9 cellular contexts compared by ENCODE assay signal in the genomic region with DNA sequence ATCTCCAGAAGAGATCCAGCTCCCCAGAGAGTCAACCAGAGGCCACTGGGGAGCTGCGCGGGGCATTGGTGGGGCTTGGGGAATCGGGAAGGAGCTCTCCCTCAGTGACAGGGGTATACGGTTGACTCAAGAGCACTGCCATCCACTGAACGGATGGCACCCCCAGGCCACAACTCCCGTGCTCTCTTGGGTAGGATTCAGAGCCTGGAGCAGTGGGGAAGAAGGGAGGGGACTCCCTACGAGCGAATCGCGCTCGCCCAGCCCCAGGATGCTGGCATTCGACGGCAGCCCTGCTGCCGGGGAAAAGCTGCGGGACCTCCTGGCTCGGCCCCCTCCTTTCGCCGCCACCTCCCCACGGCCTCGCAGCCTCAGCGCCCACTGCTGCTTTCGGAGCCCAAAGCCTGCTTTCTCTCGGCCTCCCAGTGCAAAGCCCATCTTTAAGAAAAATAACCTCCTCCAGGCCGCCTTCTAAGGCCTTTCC. TPM values are rescaled to one million over a fixed set of nuclear protein-coding genes. Genes with fewer than 3 reads are reported as not detected.
DNase-seq lines count a peak whose midpoint lies in the region; TF ChIP-seq lines count a peak whose summit lies in the region.
"Had no signal": no experiment of that assay in that cellular context is flagged by ENCODE, and none has a peak within 500 bp of the region (broad histone marks: within the 10 kb centered on the region; RNA-seq: fewer than 3 reads in every experiment).

No MANE protein-coding gene starts in this region.

- in situ Hi-C loops in GM13976 (cut with MboI; ENCODE audit: low sequenced_read_pairs, unreplicated experiment), result no loop called here

- H3K4me1 ChIP-seq in iPS-18a (ENCODE audit: control insufficient read depth, low read depth, low read length), result peaks cover 21% of the 10 kb centered on the region
- peaks cover 37% of the 10 kb centered on the region for H3K4me1 ChIP-seq in skeletal muscle satellite cell (ENCODE audit: control insufficient read depth, insufficient read depth, low read length)

- DNase-seq in GM13976 (ENCODE audit: low spot score) (peak; percentile 34), T-helper 1 cell (no peak), RKO (ENCODE audit: low spot score) (no peak)
- no peak for DNase-seq in activated T-helper 2 cell treated with anti-CD3 and anti-CD28 coated beads, Interferon-gamma antibody, Interleukin-2, Interleukin-4, amounts not matched to agents 10 μg/mL and 5 μg/mL and 100 μg/mL, durations not matched to agents 14 hours and 24 hours and 36 hours (ENCODE audit: low spot score)
- no peak for DNase-seq in effector CD4-positive, alpha-beta T cell
- DNase-seq in activated CD4-positive, CD25-positive, alpha-beta regulatory T cell treated with anti-CD3 and anti-CD28 coated beads, Interleukin-2, amount 50 U/mL, for 72 hours, result no peak

- H3K9ac ChIP-seq in iPS-18a (ENCODE audit: low read length) (no peak overlapping the region), skeletal muscle satellite cell (ENCODE audit: low read depth, low read length) (peak overlapping the region; percentile 72)

- peak overlapping the region; percentile 47 for H3K4me3 ChIP-seq in iPS-18a (ENCODE audit: low read length)
- H3K4me3 ChIP-seq in skeletal muscle satellite cell (ENCODE audit: low read length), result peak overlapping the region; percentile 68

- H3K27ac Mint-ChIP-seq in activated T-helper 2 cell treated with anti-CD3 and anti-CD28 coated beads, Interferon-gamma antibody, Interleukin-2, Interleukin-4, amounts not matched to agents 10 μg/mL and 5 μg/mL and 100 μg/mL, durations not matched to agents 14 hours and 24 hours and 36 hours, result no peak overlapping the region

- peaks cover 4% of the 10 kb centered on the region for H3K4me1 Mint-ChIP-seq in activated T-helper 2 cell treated with anti-CD3 and anti-CD28 coated beads, Interferon-gamma antibody, Interleukin-2, Interleukin-4, amounts not matched to agents 10 μg/mL and 5 μg/mL and 100 μg/mL, durations not matched to agents 14 hours and 24 hours and 36 hours (ENCODE audit: low read depth)

- H3K36me3 ChIP-seq in iPS-18a (ENCODE audit: control insufficient read depth, low read depth, low read length), result no peaks in the 10 kb centered on the region
- no peaks in the 10 kb centered on the region for H3K36me3 ChIP-seq in skeletal muscle satellite cell (ENCODE audit: insufficient read depth, low read length)

- H3K27ac ChIP-seq in iPS-18a (ENCODE audit: low read length), result no peak overlapping the region

- intact Hi-C loops in activated T-helper 2 cell treated with anti-CD3 and anti-CD28 coated beads, Interferon-gamma antibody, Interleukin-2, Interleukin-4, amounts not matched to agents 10 μg/mL and 5 μg/mL and 100 μg/mL, durations not matched to agents 14 hours and 24 hours and 36 hours (cut with micrococcal nuclease), result no loop called here

- peaks cover 42% of the 10 kb centered on the region for H3K27me3 Mint-ChIP-seq in activated T-helper 2 cell treated with anti-CD3 and anti-CD28 coated beads, Interferon-gamma antibody, Interleukin-2, Interleukin-4, amounts not matched to agents 10 μg/mL and 5 μg/mL and 100 μg/mL, durations not matched to agents 14 hours and 24 hours and 36 hours (ENCODE audit: low read depth)

- H3K27me3 ChIP-seq in iPS-18a (ENCODE audit: control insufficient read depth, insufficient read depth, low read length) (peaks cover 56% of the 10 kb centered on the region), skeletal muscle satellite cell (ENCODE audit: control insufficient read depth, insufficient read depth, low read length) (peaks cover 9% of the 10 kb centered on the region)

- peak overlapping the region; percentile 87 for H3K4me2 ChIP-seq in skeletal muscle satellite cell (ENCODE audit: low read length)

- no peaks in the 10 kb centered on the region for H3K9me3 Mint-ChIP-seq in activated T-helper 2 cell treated with anti-CD3 and anti-CD28 coated beads, Interferon-gamma antibody, Interleukin-2, Interleukin-4, amounts not matched to agents 10 μg/mL and 5 μg/mL and 100 μg/mL, durations not matched to agents 14 hours and 24 hours and 36 hours

- no peaks in the 10 kb centered on the region for H3K36me3 Mint-ChIP-seq in activated T-helper 2 cell treated with anti-CD3 and anti-CD28 coated beads, Interferon-gamma antibody, Interleukin-2, Interleukin-4, amounts not matched to agents 10 μg/mL and 5 μg/mL and 100 μg/mL, durations not matched to agents 14 hours and 24 hours and 36 hours (ENCODE audit: low read depth)

- H3K4me3 Mint-ChIP-seq in activated T-helper 2 cell treated with anti-CD3 and anti-CD28 coated beads, Interferon-gamma antibody, Interleukin-2, Interleukin-4, amounts not matched to agents 10 μg/mL and 5 μg/mL and 100 μg/mL, durations not matched to agents 14 hours and 24 hours and 36 hours (ENCODE audit: low read depth), result peak overlapping the region; percentile 13

- TF ChIP-seq CTCF in GM13976 (IDR thresholded peaks at IDR 0.05; ENCODE audit: borderline replicate concordance, control extremely low read depth, extremely low read depth, insufficient read depth, missing control alignments), result no peak

- H3K9me3 ChIP-seq in iPS-18a (ENCODE audit: control insufficient read depth, low read depth, low read length), result no peaks in the 10 kb centered on the region
- no peaks in the 10 kb centered on the region for H3K9me3 ChIP-seq in skeletal muscle satellite cell (replicated peaks; ENCODE audit: low read length)

RNA-seq across cellular contexts. Expression of a gene that starts 0.5 kb away (rescaled TPM):
- total RNA-seq in activated T-helper 2 cell treated with anti-CD3 and anti-CD28 coated beads, Interferon-gamma antibody, Interleukin-2, Interleukin-4, amounts not matched to agents 10 μg/mL and 5 μg/mL and 100 μg/mL, durations not matched to agents 14 hours and 24 hours and 36 hours, result not detected in 2 replicates
- total RNA-seq in skeletal muscle satellite cell (2012; rRNA removed), result 0.25 and 1.3 TPM in 2 replicates
- total RNA-seq: T-helper 2 cell treated with Interferon-gamma antibody and Interleukin-4, amounts not matched to agents 100 ng/mL and 5 ng/mL, for 36 hours had no signal

RNA-seq across cellular contexts. Expression of a gene that starts 22.4 kb away (rescaled TPM):
- total RNA-seq in activated T-helper 2 cell treated with anti-CD3 and anti-CD28 coated beads, Interferon-gamma antibody, Interleukin-2, Interleukin-4, amounts not matched to agents 10 μg/mL and 5 μg/mL and 100 μg/mL, durations not matched to agents 14 hours and 24 hours and 36 hours, result 1.4 and 1.5 TPM in 2 replicates
- 5.1 and 5.9 TPM in 2 replicates for total RNA-seq in skeletal muscle satellite cell (2012; rRNA removed)

RNA-seq across cellular contexts. Expression of a gene that starts 37.1 kb away (rescaled TPM):
- total RNA-seq in activated T-helper 2 cell treated with anti-CD3 and anti-CD28 coated beads, Interferon-gamma antibody, Interleukin-2, Interleukin-4, amounts not matched to agents 10 μg/mL and 5 μg/mL and 100 μg/mL, durations not matched to agents 14 hours and 24 hours and 36 hours, result 1.7 and 2.8 TPM in 2 replicates
- not detected in 2 replicates for total RNA-seq in skeletal muscle satellite cell (2012; rRNA removed)
